In the genomic region with DNA sequence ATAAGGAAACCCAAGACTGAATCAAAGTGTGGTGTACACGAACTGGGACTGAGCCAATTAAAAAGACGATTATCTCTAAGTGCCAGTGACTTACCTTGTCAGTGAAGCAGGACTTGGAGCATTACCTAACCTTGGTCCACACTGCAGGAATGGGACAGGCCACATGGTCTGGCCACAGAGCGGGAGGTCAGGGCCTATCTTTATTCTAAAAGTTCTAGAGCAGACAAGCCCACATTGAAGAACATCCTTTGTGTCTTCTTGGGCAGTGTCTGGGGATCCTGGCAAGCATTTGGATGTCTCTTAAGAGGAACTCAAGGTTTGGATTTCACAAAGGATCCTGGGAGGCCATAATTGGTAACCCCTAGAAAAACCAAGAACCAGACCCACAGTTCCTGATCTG, we compare ENCODE assay signal across 18 cellular contexts. TPM values are rescaled to one million over a fixed set of nuclear protein-coding genes. Genes with fewer than 3 reads are reported as not detected.
DNase-seq lines count a peak whose midpoint lies in the region; ATAC-seq, FAIRE-seq and TF ChIP-seq lines count a peak whose summit lies in the region.
"Had no signal": no experiment of that assay in that cellular context is flagged by ENCODE, and none has a peak within 500 bp of the region (broad histone marks: within the 10 kb centered on the region; RNA-seq: fewer than 3 reads in every experiment).

No MANE protein-coding gene starts in this region.

- no peak for FAIRE-seq in K562 (lab: Jason Lieb, UNC)
- FAIRE-seq in RCC 7860 (lab: Jason Lieb, UNC) = no peak
- FAIRE-seq: GM12892, GM18507 had no signal

- H3K4me2 ChIP-seq in GM23338 (no peak overlapping the region), PC-3 (ENCODE audit: low read length) (no peak overlapping the region), K562 (ENCODE audit: insufficient read depth, low read length) (no peak overlapping the region), smooth muscle cell (no peak overlapping the region)
- H3K4me2 ChIP-seq: BLaER1 had no signal

- H3K9me3 Mint-ChIP-seq in GM23338 = no peaks in the 10 kb centered on the region; the same call in 2 of the 3 replicates
- H3K9me3 Mint-ChIP-seq: CD4-positive, alpha-beta memory T cell; H9 had no signal

- H2AFZ ChIP-seq in GM23338 (no peak overlapping the region), PC-3 (ENCODE audit: low read length) (no peak overlapping the region), K562 (ENCODE audit: low read depth, low read length) (no peak overlapping the region), smooth muscle cell (ENCODE audit: low read depth) (no peak overlapping the region)

- H3K9me1 ChIP-seq in K562 (ENCODE audit: control insufficient read depth, insufficient read depth, low read length) = no peaks in the 10 kb centered on the region

- POLR2A ChIA-PET in PC-3 (lab: Charles Lee; ENCODE audit: unreplicated experiment) (no interaction called here), K562 (lab: Yijun Ruan, JAX) (interaction anchor here (0.9 kb wide), 1 partner anchor 10 kb away, joined by 5 read pairs; no protein-coding TSS in a partner anchor)

- H3K27ac Mint-ChIP-seq in GM23338 = no peak overlapping the region
- H3K27ac Mint-ChIP-seq: CD14-positive monocyte; CD4-positive, alpha-beta memory T cell had no signal

- no peaks in the 10 kb centered on the region; the same call in 1 of the 2 replicates for H3K9me2 ChIP-seq in GM23338 (ENCODE audit: insufficient read depth)
- H3K9me2 ChIP-seq in PC-3 (replicated peaks; ENCODE audit: low read length) = no peaks in the 10 kb centered on the region

- TF ChIP-seq EP300 in K562 (IDR thresholded peaks at IDR 0.05; ENCODE audit: low read length) = no peak

- TF ChIP-seq POLR2A in K562 (conservative IDR thresholded peaks at IDR 0.05) = no peak

- no peak overlapping the region for H3K4me3 Mint-ChIP-seq in GM23338
- H3K4me3 Mint-ChIP-seq: CD14-positive monocyte; CD4-positive, alpha-beta memory T cell; H9 had no signal

- intact Hi-C loops in PC-3 (cut with micrococcal nuclease) = no loop called here
- intact Hi-C loops in K562 (cut with micrococcal nuclease) = no loop called here

- in situ Hi-C loops in K562 (cut with MboI) = no loop called here

- H3K9me3 ChIP-seq in PC-3 (ENCODE audit: low read length) (no peaks in the 10 kb centered on the region), K562 (replicated peaks; ENCODE audit: control insufficient read depth, insufficient read depth, low read depth, low read length) (no peaks in the 10 kb centered on the region), smooth muscle cell (replicated peaks; ENCODE audit: low read depth) (no peaks in the 10 kb centered on the region)
- H3K9me3 ChIP-seq: BLaER1 had no signal

- H3K4me1 ChIP-seq in GM23338 (ENCODE audit: insufficient read depth) (peaks cover 73% of the 10 kb centered on the region), PC-3 (ENCODE audit: insufficient read depth, low read length) (no peaks in the 10 kb centered on the region), K562 (replicated peaks in 1 of 2; ENCODE audit: control insufficient read depth in 2 of 2, insufficient read depth in 2 of 2, low read length in 2 of 2) (no peaks in the 10 kb centered on the region), smooth muscle cell (ENCODE audit: low read depth) (no peaks in the 10 kb centered on the region)

- H3K27ac ChIP-seq in GM23338 (ENCODE audit: low read depth) (0 out of 2 replicates have a peak overlapping the region, but pooled peaks have one; percentile 56), PC-3 (ENCODE audit: low read length) (no peak overlapping the region), K562 (ENCODE audit: extremely low read depth, low read depth, low read length) (no peak overlapping the region), smooth muscle cell (ENCODE audit: low read depth) (peak overlapping the region; percentile 9)
- H3K27ac ChIP-seq: BLaER1 had no signal

- ATAC-seq in GM23338 = no peak
- ATAC-seq in PC-3 = peak; percentile 16
- peak; percentile 5; the same call in 1 of the 3 replicates for ATAC-seq in K562

- H3K4me3 ChIP-seq in GM23338 (no peak overlapping the region), PC-3 (ENCODE audit: low read length) (no peak overlapping the region), K562 (no peak overlapping the region), smooth muscle cell (no peak overlapping the region)
- H3K4me3 ChIP-seq: BLaER1 had no signal

- H3K27me3 Mint-ChIP-seq in GM23338 (ENCODE audit: insufficient read depth, low read depth, poor library complexity) = peaks cover 44% of the 10 kb centered on the region

- H3F3A ChIP-seq in GM23338 (replicated peaks; ENCODE audit: low read depth) (peaks cover 73% of the 10 kb centered on the region), PC-3 (ENCODE audit: low read length, unreplicated experiment) (no peaks in the 10 kb centered on the region), smooth muscle cell (ENCODE audit: low read depth) (peaks cover 46% of the 10 kb centered on the region)

- peaks cover 61% of the 10 kb centered on the region for H4K20me1 ChIP-seq in GM23338 (replicated peaks; ENCODE audit: insufficient read depth)
- peaks cover 23% of the 10 kb centered on the region for H4K20me1 ChIP-seq in PC-3 (ENCODE audit: low read length)
- peaks cover 7% of the 10 kb centered on the region; the same call in 1 of the 2 replicates for H4K20me1 ChIP-seq in K562 (replicated peaks; ENCODE audit: control insufficient read depth, insufficient read depth, low read length)
- peaks cover 99% of the 10 kb centered on the region for H4K20me1 ChIP-seq in smooth muscle cell (ENCODE audit: low read depth)
- H4K20me1 ChIP-seq: BLaER1 had no signal

- H3K27me3 ChIP-seq in GM23338 (ENCODE audit: insufficient read depth) (no peaks in the 10 kb centered on the region), PC-3 (ENCODE audit: low read length) (no peaks in the 10 kb centered on the region), K562 (ENCODE audit: control insufficient read depth in 2 of 2, insufficient read depth in 2 of 2, low read length in 2 of 2) (no peaks in the 10 kb centered on the region), smooth muscle cell (ENCODE audit: low read depth) (no peaks in the 10 kb centered on the region)
- H3K27me3 ChIP-seq: BLaER1 had no signal

- 52% methylated on average over 3 of the region's 3 CpGs for WGBS in K562 (ENCODE audit: insufficient coverage, low coverage, missing lambda C conversion rate)
- WGBS in smooth muscle cell (ENCODE audit: low lambda C conversion rate) = 89% methylated on average over 3 of the region's 3 CpGs

- DNase-seq in GM23338 (ENCODE audit: low spot score) (no peak), PC-3 (no peak), K562 (ENCODE audit: extremely low read depth in 1 of 4, low spot score in 3 of 4) (no peak), smooth muscle cell (lab: John Stamatoyannopoulos, UW; ENCODE audit: unreplicated experiment) (no peak), SK-N-DZ (ENCODE audit: low spot score) (no peak), RCC 7860 (ENCODE audit: low spot score) (no peak), hypothalamus (lab: John Stamatoyannopoulos, UW) (no peak)
- DNase-seq: 8988T; CD4-positive, alpha-beta memory T cell; DMS153; DMS79; GDM1; GOT3; H9 had no signal

- BruUV-seq in PC-3 (replicated peaks; lab: Mats Ljungman, UMichigan) = no TSS peak
- no TSS peak for BruUV-seq in K562 (replicated peaks; lab: Mats Ljungman, UMichigan)

- peaks cover 75% of the 10 kb centered on the region for H3K36me3 Mint-ChIP-seq in GM23338 (ENCODE audit: low read depth)
- H3K36me3 Mint-ChIP-seq: CD14-positive monocyte; CD4-positive, alpha-beta memory T cell had no signal

- CTCF ChIA-PET in PC-3 (lab: Charles Lee) (no interaction called here), K562 (lab: Yijun Ruan, JAX; ENCODE audit: low intra/inter-chr PET ratio) (no interaction called here)

- TF ChIP-seq RAD21 in K562 (CRISPR knock-in tag; conservative IDR thresholded peaks at IDR 0.05 in 1 of 2, IDR thresholded peaks at IDR 0.05 in 1 of 2) = no peak

- H3K9ac ChIP-seq in PC-3 (ENCODE audit: low read length) (no peak overlapping the region), K562 (ENCODE audit: insufficient read depth in 1 of 2, low read depth in 2 of 2, low read length in 2 of 2) (no peak overlapping the region), smooth muscle cell (ENCODE audit: low read depth) (no peak overlapping the region)
- H3K9ac ChIP-seq: BLaER1 had no signal

- H3K79me2 ChIP-seq in GM23338 (replicated peaks; ENCODE audit: insufficient read depth) (peaks cover 96% of the 10 kb centered on the region), PC-3 (ENCODE audit: low read length) (peaks cover 28% of the 10 kb centered on the region), K562 (ENCODE audit: control insufficient read depth, insufficient read depth, low read length) (peaks cover 7% of the 10 kb centered on the region; the same call in 2 of the 3 replicates), smooth muscle cell (ENCODE audit: low read depth) (peaks cover 67% of the 10 kb centered on the region)

- TF ChIP-seq CTCF in GM23338 (conservative IDR thresholded peaks at IDR 0.05; ENCODE audit: low read depth in 2 of 2) (no peak), PC-3 (conservative IDR thresholded peaks at IDR 0.05; ENCODE audit: low read depth, low read length) (no peak), K562 (IDR thresholded peaks at IDR 0.05 in 2 of 3, conservative IDR thresholded peaks at IDR 0.05 in 1 of 3; ENCODE audit: insufficient read depth in 2 of 3, low read depth in 1 of 3, low read length in 3 of 3) (no peak), smooth muscle cell (IDR thresholded peaks at IDR 0.05; ENCODE audit: borderline replicate concordance, insufficient read depth, poor library complexity, severe bottlenecking) (no peak)

- peaks cover 78% of the 10 kb centered on the region for H3K4me1 Mint-ChIP-seq in GM23338
- H3K4me1 Mint-ChIP-seq: CD14-positive monocyte had no signal

- H3K36me3 ChIP-seq in GM23338 (ENCODE audit: insufficient read depth) (peaks cover 44% of the 10 kb centered on the region), PC-3 (ENCODE audit: low read depth, low read length) (peaks cover 17% of the 10 kb centered on the region; the same call in 1 of the 2 replicates), K562 (ENCODE audit: control insufficient read depth, insufficient read depth, low read length) (peaks cover 34% of the 10 kb centered on the region; the same call in 2 of the 3 replicates), smooth muscle cell (ENCODE audit: low read depth) (no peaks in the 10 kb centered on the region)

RNA-seq across cellular contexts. Expression of gene SPRY4, which starts 16.5 kb away (rescaled TPM):
- total RNA-seq in GM23338 (2014; rRNA removed; shearing (Covaris generic)) = 177 and 240 TPM in 2 replicates
- polyA plus RNA-seq in GM23338 (2016; fragmentation: Nextera tagmentation; extraction: Ambion mirVana) (70.6 and 70.9 TPM in 2 replicates), K562 (2011; rRNA removed) (6.0 and 6.3 TPM in 2 replicates), K562 (2014; fragmentation: Illumina TruSeq; extraction: Trizol) (12.2 and 19.8 TPM in 2 replicates), K562 (2014; fragmentation: Nextera tagmentation; extraction: Ambion mirVana) (1 to 10 TPM; 2.6 to 3.1 TPM), K562 (2014; rRNA removed) (11.6 and 14.9 TPM in 2 replicates), smooth muscle cell (47.4 and 49.3 TPM in 2 replicates)
- total RNA-seq in PC-3 (2014; rRNA removed) (32.1 and 38.4 TPM in 2 replicates), K562 (2014; rRNA removed) (11.2 and 20.4 TPM in 2 replicates), K562 (2014; rRNA removed; fragmentation: Illumina TruSeq; extraction: Trizol) (8.8 and 9.5 TPM in 2 replicates), K562 (2015; rRNA removed; fragmentation: Illumina TruSeq; extraction: Trizol) (7.1 and 8.9 TPM in 2 replicates), K562 (2021) (20.0 and 24.2 TPM in 2 replicates), smooth muscle cell (62.7 and 74.2 TPM in 2 replicates)
- total RNA-seq in K562 (2011; cell fraction: chromatin; rRNA removed; ENCODE audit: low replicate concordance) = 49.3 and 108 TPM in 2 replicates
- total RNA-seq in K562 (2011; cell fraction: nucleolus; rRNA removed) = 62.4 and 87.6 TPM in 2 replicates
- 57.4 and 69.9 TPM in 2 replicates for total RNA-seq in K562 (2011; cell fraction: nucleoplasm; rRNA removed)
- 5.5 and 10.9 TPM in 2 replicates for polyA plus RNA-seq in K562 (2011; cell fraction: cytosol; rRNA removed)
- 15.8 and 47.7 TPM in 2 replicates for polyA plus RNA-seq in K562 (2011; cell fraction: nucleus; rRNA removed)
- 16.9 and 24.3 TPM in 2 replicates for polyA plus RNA-seq in K562 (2012)
- polyA minus RNA-seq in K562 (2011; rRNA and poly(A)+ RNA removed) = 9.9 and 18.2 TPM in 2 replicates
- polyA minus RNA-seq in K562 (2011; cell fraction: cytosol; rRNA and poly(A)+ RNA removed) = 8.3 and 14.6 TPM in 2 replicates
- 26.0 and 38.8 TPM in 2 replicates for polyA minus RNA-seq in K562 (2011; cell fraction: nucleus; rRNA and poly(A)+ RNA removed)
- not detected in 2 replicates for polyA plus RNA-seq in SK-N-DZ (2014; cell fraction: cytosol; rRNA removed)
- polyA plus RNA-seq in SK-N-DZ (2014; cell fraction: nucleus; rRNA removed) = not detected in 2 replicates
- total RNA-seq: CD4-positive, alpha-beta memory T cell had no signal
- polyA plus RNA-seq: CD14-positive monocyte; CD4-positive, alpha-beta memory T cell had no signal

Comparison
In these comparisons a context has a peak if more than half of its experiments do, and no peak if none do; other contexts are left out.
1. H3K27ac ChIP-seq: peak in GM23338 (single experiment) and smooth muscle cell (single experiment); none in PC-3 (single experiment) and K562 (single experiment).